18 cellular contexts compared by ENCODE assay signal in genomic region chr7:131404226-131404911, GRCh38.
DNase-seq lines count a peak whose midpoint lies in the region; ATAC-seq and TF ChIP-seq lines count a peak whose summit lies in the region.
"Had no signal": no experiment of that assay in that cellular context is flagged by ENCODE, and none has a peak within 500 bp of the region (broad histone marks: within the 10 kb centered on the region; RNA-seq: fewer than 3 reads in every experiment).

No MANE protein-coding gene starts in this region.

- H3K4me3 Mint-ChIP-seq in T-helper 17 cell (no peak overlapping the region), endothelial cell (ENCODE audit: unreplicated experiment) (peak overlapping the region; percentile 1), memory B cell (no peak overlapping the region)
- H3K4me3 Mint-ChIP-seq: CD8-positive, alpha-beta T cell; HFFc6 had no signal

- DNase-seq in T-helper 17 cell (no peak), endothelial cell (ENCODE audit: low spot score) (no peak), memory B cell (ENCODE audit: low spot score in 2 of 2) (no peak), NCI-H146 treated with DMSO at 0.1 percent for 48 hours (lab: John Stamatoyannopoulos, UW; ENCODE audit: unreplicated experiment) (no peak), SIG-M5 (lab: John Stamatoyannopoulos, UW) (no peak)
- DNase-seq in activated naive CD4-positive, alpha-beta T cell treated with anti-CD3 and anti-CD28 coated beads, Interleukin-2, amount 50 U/mL, for 72 hours (ENCODE audit: low spot score in 2 of 2): no peak
- DNase-seq: 8988T; Calu3; CD8-positive, alpha-beta T cell; DMS79 treated with DMSO at 0.1 percent for 48 hours; GF-D8; HFFc6; IMR-90; KBM-7 had no signal

- H3K27ac Mint-ChIP-seq in T-helper 17 cell (peak overlapping the region; percentile 49), endothelial cell (ENCODE audit: unreplicated experiment) (no peak overlapping the region), memory B cell (peak overlapping the region; percentile 10)
- no peak overlapping the region for H3K27ac Mint-ChIP-seq in activated naive CD4-positive, alpha-beta T cell treated with anti-CD3 and anti-CD28 coated beads, Interleukin-2, amount 50 U/mL, for 72 hours
- H3K27ac Mint-ChIP-seq: CD8-positive, alpha-beta T cell; HFFc6 had no signal

- ATAC-seq in T-helper 17 cell (no peak), memory B cell (ENCODE audit: low read depth) (no peak), HG03442 (IDR thresholded peaks at IDR 0.05; ENCODE audit: unreplicated experiment) (no peak)
- no peak for ATAC-seq in activated naive CD4-positive, alpha-beta T cell treated with anti-CD3 and anti-CD28 coated beads, Interleukin-2, amount 50 U/mL, for 72 hours
- ATAC-seq: CD8-positive, alpha-beta T cell; HCT116 had no signal

- H3K27ac ChIP-seq in C4-2B: peak overlapping the region; percentile 4; the same call in 1 of the 2 replicates
- H3K27ac ChIP-seq: BLaER1 had no signal

- TF ChIP-seq CTCF in C4-2B (conservative IDR thresholded peaks at IDR 0.05) (no peak), endothelial cell (IDR thresholded peaks at IDR 0.05; ENCODE audit: unreplicated experiment) (no peak)

- H3K36me3 Mint-ChIP-seq in T-helper 17 cell (ENCODE audit: low read depth): peaks cover 14% of the 10 kb centered on the region
- H3K36me3 Mint-ChIP-seq in endothelial cell (ENCODE audit: low read depth, unreplicated experiment): peaks cover 41% of the 10 kb centered on the region
- H3K36me3 Mint-ChIP-seq in memory B cell: peaks cover 39% of the 10 kb centered on the region
- peaks cover 14 to 38% of the 10 kb centered on the region in 2 donors for H3K36me3 Mint-ChIP-seq in activated naive CD4-positive, alpha-beta T cell treated with anti-CD3 and anti-CD28 coated beads, Interleukin-2, amount 50 U/mL, for 72 hours

- H3K27me3 Mint-ChIP-seq in T-helper 17 cell (no peaks in the 10 kb centered on the region), endothelial cell (ENCODE audit: unreplicated experiment) (peaks cover 1% of the 10 kb centered on the region), memory B cell (no peaks in the 10 kb centered on the region)

- H3K9me3 Mint-ChIP-seq in endothelial cell (ENCODE audit: unreplicated experiment): no peaks in the 10 kb centered on the region
- peaks cover 2% of the 10 kb centered on the region for H3K9me3 Mint-ChIP-seq in memory B cell
- peaks cover 0 to 6% of the 10 kb centered on the region in 2 donors for H3K9me3 Mint-ChIP-seq in activated naive CD4-positive, alpha-beta T cell treated with anti-CD3 and anti-CD28 coated beads, Interleukin-2, amount 50 U/mL, for 72 hours
- H3K9me3 Mint-ChIP-seq: HFFc6 had no signal

- peaks cover 25% of the 10 kb centered on the region for H3K4me1 Mint-ChIP-seq in T-helper 17 cell
- peaks cover 5% of the 10 kb centered on the region for H3K4me1 Mint-ChIP-seq in endothelial cell (ENCODE audit: unreplicated experiment)
- H3K4me1 Mint-ChIP-seq in memory B cell: peaks cover 12% of the 10 kb centered on the region

- H3K9me3 ChIP-seq in T-helper 17 cell (ENCODE audit: control insufficient read depth, low read length, poor library complexity, severe bottlenecking): no peaks in the 10 kb centered on the region

Comparison
In these comparisons a context has a peak if more than half of its experiments do, and no peak if none do; other contexts are left out.
1. H3K27ac Mint-ChIP-seq: peak in T-helper 17 cell (single experiment) and memory B cell (single experiment); none in endothelial cell (single experiment) and activated naive CD4-positive, alpha-beta T cell treated with anti-CD3 and anti-CD28 coated beads, Interleukin-2, amount 50 U/mL, for 72 hours (0 of 2).